Comparison of ENCODE assay signal across 1 cellular context in genomic region chr1:92037400-92037799, GRCh38.
TF ChIP-seq lines count a peak whose summit lies in the region.

No MANE protein-coding gene starts in this region.

TF ChIP-seq in H1, 55 proteins besides CTCF, POLR2A, EP300 and RAD21:
- TF ChIP-seq RNF2 (IDR thresholded peaks at IDR 0.05; ENCODE audit: borderline replicate concordance, low read depth, low read length, missing control alignments, poor library complexity, severe bottlenecking) (no peak), ATF3 (IDR thresholded peaks at IDR 0.05; ENCODE audit: insufficient read depth, low read depth, low read length) (no peak), RBBP5 (IDR thresholded peaks at IDR 0.05; ENCODE audit: borderline replicate concordance, low read depth, low read length) (no peak), KDM4A (IDR thresholded peaks at IDR 0.05; ENCODE audit: low read depth, low read length, severe bottlenecking) (no peak), POU5F1 (IDR thresholded peaks at IDR 0.05; ENCODE audit: low read depth, low read length) (no peak), USF2 (IDR thresholded peaks at IDR 0.05; ENCODE audit: low read length) (no peak), CREB1 (IDR thresholded peaks at IDR 0.05) (no peak), MAFK (IDR thresholded peaks at IDR 0.05; ENCODE audit: low read depth, low read length) (no peak; the same call in 1 of the 2 replicates), NANOG (IDR thresholded peaks at IDR 0.05; ENCODE audit: insufficient read depth, low read depth, low read length, poor library complexity, severe bottlenecking) (no peak), BCL11A (IDR thresholded peaks at IDR 0.05; ENCODE audit: low read depth in 2 of 2, low read length in 2 of 2) (no peak), GABPA (IDR thresholded peaks at IDR 0.05; ENCODE audit: borderline replicate concordance, insufficient read depth, low read length) (no peak), EZH2 (IDR thresholded peaks at IDR 0.05; ENCODE audit: low read depth, low read length, severe bottlenecking) (no peak)
